12 cellular contexts compared by ENCODE assay signal in the genomic region with DNA sequence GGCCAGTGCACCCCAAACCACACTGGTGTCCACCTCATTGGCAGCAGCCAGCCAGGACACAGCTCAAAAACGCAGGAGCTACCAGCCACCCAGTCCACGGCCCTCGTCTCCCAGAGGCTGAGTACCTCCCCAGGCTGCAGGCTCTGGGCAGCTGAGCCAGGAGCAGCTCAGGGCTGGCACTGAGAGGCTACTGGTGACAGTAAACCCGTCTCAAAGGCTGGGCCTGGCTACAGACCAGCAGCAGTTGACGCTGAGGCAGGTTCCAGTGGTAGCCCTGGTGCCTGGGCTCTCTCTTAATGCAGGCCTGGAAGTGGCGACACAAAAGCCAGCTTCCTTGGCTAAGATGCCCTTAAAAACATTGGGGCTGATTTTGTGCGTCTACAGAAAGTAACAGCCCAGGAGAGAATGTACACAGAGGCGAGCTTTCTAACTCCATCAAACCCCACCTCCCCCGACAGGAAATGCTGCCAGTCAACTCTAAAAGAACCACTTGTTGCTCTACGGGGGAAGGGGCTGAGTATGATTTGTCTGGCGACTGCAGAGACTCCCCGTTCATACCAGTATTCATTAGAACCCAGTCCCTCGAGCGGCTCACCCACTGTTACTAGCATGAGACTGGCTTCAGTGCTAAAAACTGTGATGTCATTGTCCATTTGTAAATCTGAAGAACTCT.
DNase-seq lines count a peak whose midpoint lies in the region; FAIRE-seq and TF ChIP-seq lines count a peak whose summit lies in the region.
"Had no signal": no experiment of that assay in that cellular context is flagged by ENCODE, and none has a peak within 500 bp of the region (broad histone marks: within the 10 kb centered on the region; RNA-seq: fewer than 3 reads in every experiment).

No MANE protein-coding gene starts in this region.

- H3K4me1 ChIP-seq in astrocyte (ENCODE audit: insufficient read depth, low read length) = peaks cover 37% of the 10 kb centered on the region

- H3K4me3 ChIP-seq in astrocyte (ENCODE audit: insufficient read depth, low read depth, low read length) = no peak overlapping the region

- H3K27me3 Mint-ChIP-seq in astrocyte (ENCODE audit: low read depth, unreplicated experiment) = no peaks in the 10 kb centered on the region

- H2AFZ ChIP-seq in astrocyte (ENCODE audit: low read depth, low read length) = no peak overlapping the region

- no peak for TF ChIP-seq CTCF in astrocyte (IDR thresholded peaks at IDR 0.05; ENCODE audit: insufficient read depth, low read depth, low read length)
- no peak for TF ChIP-seq CTCF in GM20000 (IDR thresholded peaks at IDR 0.05; ENCODE audit: extremely low read depth, missing control alignments)

- peaks cover 24% of the 10 kb centered on the region for H3K36me3 Mint-ChIP-seq in astrocyte (ENCODE audit: low read depth, unreplicated experiment)

- DNase-seq in DMS53 (lab: John Stamatoyannopoulos, UW) (peak; percentile 27), DMS53 treated with DMSO at 0.1 percent for 48 hours (lab: John Stamatoyannopoulos, UW; ENCODE audit: unreplicated experiment) (no peak), astrocyte (ENCODE audit: low read depth) (peak; percentile 12), iris pigment epithelial cell (ENCODE audit: low read depth) (peak; percentile 22), substantia nigra (lab: John Stamatoyannopoulos, UW) (peak in 36 of 49 donors; percentile 18 to 75 (median 48)), glomerular visceral epithelial cell (ENCODE audit: extremely low spot score) (no peak), GM20000 (ENCODE audit: low spot score) (no peak), NCI-H2171 treated with DMSO at 0.1 percent for 48 hours (lab: John Stamatoyannopoulos, UW) (no peak)
- DNase-seq: activated gamma-delta T cell had no signal

- H3K27me3 ChIP-seq in astrocyte (ENCODE audit: insufficient read depth, low read length) = no peaks in the 10 kb centered on the region

- H3K9ac ChIP-seq in astrocyte (ENCODE audit: low read length) = peak overlapping the region; percentile 65

- H3K9me3 ChIP-seq in astrocyte (ENCODE audit: insufficient read depth, low read depth, low read length) = no peaks in the 10 kb centered on the region

- H4K20me1 ChIP-seq in astrocyte (ENCODE audit: insufficient read depth, low read length) = peaks cover 49% of the 10 kb centered on the region

- H3K4me1 Mint-ChIP-seq in astrocyte (ENCODE audit: low read depth, unreplicated experiment) = peaks cover 38% of the 10 kb centered on the region

- H3K4me3 Mint-ChIP-seq in astrocyte (ENCODE audit: unreplicated experiment) = peak overlapping the region; percentile 36

- peaks cover 20% of the 10 kb centered on the region for H3K36me3 ChIP-seq in astrocyte (ENCODE audit: insufficient read depth, low read length)

- H3K27ac ChIP-seq in astrocyte (ENCODE audit: low read depth, low read length) = peak overlapping the region; percentile 76
- no peak overlapping the region for H3K27ac ChIP-seq in substantia nigra (ENCODE audit: low read depth, low read length, poor library complexity, severe bottlenecking)
- H3K27ac ChIP-seq: 22Rv1 had no signal

- FAIRE-seq in astrocyte (lab: Jason Lieb, UNC) = peak; percentile 5
- FAIRE-seq: GM18507, keratinocyte had no signal

- peak overlapping the region; percentile 80 for H3K27ac Mint-ChIP-seq in astrocyte (ENCODE audit: unreplicated experiment)

- H3K79me2 ChIP-seq in astrocyte (ENCODE audit: insufficient read depth, low read length) = no peaks in the 10 kb centered on the region

- peak overlapping the region; percentile 61 for H3K4me2 ChIP-seq in astrocyte (ENCODE audit: low read length)

- H3K9me3 Mint-ChIP-seq in astrocyte (ENCODE audit: unreplicated experiment) = no peaks in the 10 kb centered on the region

Comparison
In these comparisons a context has a peak if more than half of its experiments do, and no peak if none do; other contexts are left out.
1. DNase-seq: peak in DMS53 (single experiment), astrocyte (single experiment), iris pigment epithelial cell (single experiment) and substantia nigra (36 of 49); none in DMS53 treated with DMSO at 0.1 percent for 48 hours (single experiment), glomerular visceral epithelial cell (single experiment), GM20000 (single experiment) and NCI-H2171 treated with DMSO at 0.1 percent for 48 hours (single experiment).